Comparison of ENCODE assay signal across 1 cellular context in genomic region chr6:34526992-34527728, GRCh38.
A peak's percentile ranks its signal among the peaks of the same experiment; 100 is the strongest.
TF ChIP-seq lines count a peak whose summit lies in the region.

No MANE protein-coding gene starts in this region.

TF ChIP-seq in HepG2, 621 proteins besides CTCF, POLR2A, EP300 and RAD21 (continued from another document and continues in another):
- TF ChIP-seq CEBPZ (IDR thresholded peaks at IDR 0.05; ENCODE audit: low read length) (no peak), CREB1 (IDR thresholded peaks at IDR 0.05) (peak; percentile 57), CREB1 (CRISPR knock-in tag; IDR thresholded peaks at IDR 0.05) (no peak), ZNF703 (CRISPR knock-in tag; IDR thresholded peaks at IDR 0.05; ENCODE audit: borderline replicate concordance) (no peak), ZNF562 (CRISPR knock-in tag; IDR thresholded peaks at IDR 0.05; ENCODE audit: borderline replicate concordance) (no peak), CENPT (CRISPR knock-in tag; IDR thresholded peaks at IDR 0.05; ENCODE audit: low read depth) (no peak), ZNF749 (CRISPR knock-in tag; IDR thresholded peaks at IDR 0.05; ENCODE audit: borderline replicate concordance) (no peak), HMG20A (CRISPR knock-in tag; IDR thresholded peaks at IDR 0.05; ENCODE audit: borderline replicate concordance) (no peak), ZNF678 (CRISPR knock-in tag; IDR thresholded peaks at IDR 0.05) (no peak), ZFP91 (CRISPR knock-in tag; IDR thresholded peaks at IDR 0.05; ENCODE audit: borderline replicate concordance) (peak; percentile 68), ZBTB49 (CRISPR knock-in tag; IDR thresholded peaks at IDR 0.05; ENCODE audit: borderline replicate concordance) (no peak), ZNF512 (CRISPR knock-in tag; IDR thresholded peaks at IDR 0.05) (no peak), PHB2 (IDR thresholded peaks at IDR 0.05; ENCODE audit: partially characterized antibody) (no peak), TAF15 (IDR thresholded peaks at IDR 0.05; ENCODE audit: low read depth, low read length, poor library complexity, severe bottlenecking) (no peak), ZNF850 (CRISPR knock-in tag; conservative IDR thresholded peaks at IDR 0.05) (no peak), HIC2 (CRISPR knock-in tag; IDR thresholded peaks at IDR 0.05; ENCODE audit: low read depth) (peak; percentile 28; the same call in 1 of the 2 replicates), PRPF4 (IDR thresholded peaks at IDR 0.05; ENCODE audit: low read depth, low read length, poor library complexity, severe bottlenecking) (no peak), ZNF619 (CRISPR knock-in tag; IDR thresholded peaks at IDR 0.05) (no peak), ZNF839 (CRISPR knock-in tag; IDR thresholded peaks at IDR 0.05; ENCODE audit: borderline replicate concordance) (no peak), RERE (CRISPR knock-in tag; IDR thresholded peaks at IDR 0.05; ENCODE audit: low read depth) (no peak), ZNF784 (CRISPR knock-in tag; IDR thresholded peaks at IDR 0.05; ENCODE audit: borderline replicate concordance) (no peak), ZNF672 (CRISPR knock-in tag; IDR thresholded peaks at IDR 0.05) (no peak), ZNF770 (CRISPR knock-in tag; IDR thresholded peaks at IDR 0.05) (no peak), FOXK1 (CRISPR knock-in tag; IDR thresholded peaks at IDR 0.05; ENCODE audit: borderline replicate concordance, low read depth) (no peak; the same call in 1 of the 2 replicates), CREM (IDR thresholded peaks at IDR 0.05) (no peak), CREM (CRISPR knock-in tag; IDR thresholded peaks at IDR 0.05) (no peak), NKX3-1 (CRISPR knock-in tag; IDR thresholded peaks at IDR 0.05) (no peak), ZNF333 (CRISPR knock-in tag; IDR thresholded peaks at IDR 0.05; ENCODE audit: borderline replicate concordance) (no peak), SALL1 (CRISPR knock-in tag; IDR thresholded peaks at IDR 0.05) (peak; percentile 84), AFF4 (CRISPR knock-in tag; IDR thresholded peaks at IDR 0.05) (no peak), ZNF256 (CRISPR knock-in tag; conservative IDR thresholded peaks at IDR 0.05) (no peak), GLI4 (CRISPR knock-in tag; IDR thresholded peaks at IDR 0.05; ENCODE audit: borderline replicate concordance) (no peak)
